ENCODE assay signal across 8 cellular contexts in genomic region chr2:17719562-17720371, GRCh38. TPM values are rescaled to one million over a fixed set of nuclear protein-coding genes. Genes with fewer than 3 reads are reported as not detected.
DNase-seq lines count a peak whose midpoint lies in the region; ATAC-seq, FAIRE-seq and TF ChIP-seq lines count a peak whose summit lies in the region.

No MANE protein-coding gene starts in this region.

- H3K9me3 Mint-ChIP-seq in Calu3 (ENCODE audit: low read depth, unreplicated experiment): no peaks in the 10 kb centered on the region
- H3K9me3 Mint-ChIP-seq in nephron: no peaks in the 10 kb centered on the region

- no peaks in the 10 kb centered on the region for H3K27me3 Mint-ChIP-seq in Calu3 (ENCODE audit: unreplicated experiment)
- H3K27me3 Mint-ChIP-seq in nephron (ENCODE audit: low read depth): no peaks in the 10 kb centered on the region

- H3K4me3 Mint-ChIP-seq in Calu3 (ENCODE audit: low read depth, unreplicated experiment) (no peak overlapping the region), nephron (no peak overlapping the region)

- CTCF ChIA-PET in Calu3 (lab: Charles Lee): no interaction called here

- H3K27ac Mint-ChIP-seq in Calu3 (ENCODE audit: unreplicated experiment) (no peak overlapping the region), nephron (no peak overlapping the region)

- peaks cover 7% of the 10 kb centered on the region for H3K36me3 ChIP-seq in bronchial epithelial cell (ENCODE audit: control insufficient read depth, insufficient read depth, low read length)

- DNase-seq in Calu3: no peak
- peak; percentile 36 to 38 for DNase-seq in Kasumi-1 (lab: John Stamatoyannopoulos, UW)
- peak; percentile 39 for DNase-seq in bronchial epithelial cell (ENCODE audit: low read depth)
- no peak for DNase-seq in GDM1 (lab: John Stamatoyannopoulos, UW)
- DNase-seq in posterior vena cava (ENCODE audit: low spot score): no peak

- H3K36me3 Mint-ChIP-seq in Calu3 (ENCODE audit: insufficient read depth, unreplicated experiment) (no peaks in the 10 kb centered on the region), nephron (ENCODE audit: low read depth) (peaks cover 21% of the 10 kb centered on the region)

- BruUV-seq in Calu3 (replicated peaks; lab: Mats Ljungman, UMichigan): no TSS peak

- ATAC-seq in GM19351 (IDR thresholded peaks at IDR 0.05; ENCODE audit: unreplicated experiment) (peak; percentile 83), GM19035 (IDR thresholded peaks at IDR 0.05; ENCODE audit: unreplicated experiment) (no peak)

- no peaks in the 10 kb centered on the region for H3K27me3 ChIP-seq in bronchial epithelial cell (ENCODE audit: control insufficient read depth, insufficient read depth, low read length)

- intact Hi-C loops in Calu3 (cut with micrococcal nuclease; ENCODE audit: unreplicated experiment): loop anchor here (2.0 kb wide), 1 partner anchor 111 kb away; no protein-coding TSS in a partner anchor
- intact Hi-C loops in posterior vena cava (cut with DNase I): loop anchor here in 1 of 2 donors (10.0 kb wide), 1 partner anchor 655 kb away; no protein-coding TSS in a partner anchor

- TF ChIP-seq CTCF in Calu3 (IDR thresholded peaks at IDR 0.05; ENCODE audit: unreplicated experiment) (peak; percentile 57), bronchial epithelial cell (IDR thresholded peaks at IDR 0.05; ENCODE audit: insufficient read depth, low read length, severe bottlenecking) (peak; percentile 60), nephron (IDR thresholded peaks at IDR 0.05; ENCODE audit: unreplicated experiment in 3 of 3) (peak; percentile 82)

- no peaks in the 10 kb centered on the region for H3K4me1 Mint-ChIP-seq in Calu3 (ENCODE audit: low read depth, unreplicated experiment)
- no peaks in the 10 kb centered on the region for H3K4me1 Mint-ChIP-seq in nephron

- no peak for FAIRE-seq in bronchial epithelial cell (lab: Jason Lieb, UNC)

- H3K4me3 ChIP-seq in bronchial epithelial cell (ENCODE audit: low read depth, low read length): no peak overlapping the region

RNA-seq across cellular contexts. Expression of gene SMC6, which starts 33.8 kb away (rescaled TPM):
- total RNA-seq in Calu3 (2022) (29.6 and 31.6 TPM in 2 replicates), bronchial epithelial cell (20.5 and 23.0 TPM in 2 replicates), posterior vena cava (10 to 100 TPM; 10.5 to 13.8 TPM)

RNA-seq across cellular contexts. Expression of gene GEN1, which starts 34.2 kb away (rescaled TPM):
- 29.6 and 34.8 TPM in 2 replicates for total RNA-seq in Calu3 (2022)
- total RNA-seq in bronchial epithelial cell: 2.6 and 2.7 TPM in 2 replicates
- 1 to 10 TPM; 3.1 to 3.5 TPM for total RNA-seq in posterior vena cava

Comparison
In these comparisons a context has a peak if more than half of its experiments do, and no peak if none do; other contexts are left out.
1. DNase-seq: peak in Kasumi-1 (2 of 2) and bronchial epithelial cell (single experiment); none in Calu3 (single experiment), GDM1 (single experiment) and posterior vena cava (single experiment).
2. Peak in every context shown above with its lines, with median percentiles within 50 percentile points of each other: CTCF ChIP-seq.